1 cellular context compared by ENCODE assay signal in genomic region chr2:112645396-112646101, GRCh38.
TF ChIP-seq lines count a peak whose summit lies in the region.

A gene with protein sequence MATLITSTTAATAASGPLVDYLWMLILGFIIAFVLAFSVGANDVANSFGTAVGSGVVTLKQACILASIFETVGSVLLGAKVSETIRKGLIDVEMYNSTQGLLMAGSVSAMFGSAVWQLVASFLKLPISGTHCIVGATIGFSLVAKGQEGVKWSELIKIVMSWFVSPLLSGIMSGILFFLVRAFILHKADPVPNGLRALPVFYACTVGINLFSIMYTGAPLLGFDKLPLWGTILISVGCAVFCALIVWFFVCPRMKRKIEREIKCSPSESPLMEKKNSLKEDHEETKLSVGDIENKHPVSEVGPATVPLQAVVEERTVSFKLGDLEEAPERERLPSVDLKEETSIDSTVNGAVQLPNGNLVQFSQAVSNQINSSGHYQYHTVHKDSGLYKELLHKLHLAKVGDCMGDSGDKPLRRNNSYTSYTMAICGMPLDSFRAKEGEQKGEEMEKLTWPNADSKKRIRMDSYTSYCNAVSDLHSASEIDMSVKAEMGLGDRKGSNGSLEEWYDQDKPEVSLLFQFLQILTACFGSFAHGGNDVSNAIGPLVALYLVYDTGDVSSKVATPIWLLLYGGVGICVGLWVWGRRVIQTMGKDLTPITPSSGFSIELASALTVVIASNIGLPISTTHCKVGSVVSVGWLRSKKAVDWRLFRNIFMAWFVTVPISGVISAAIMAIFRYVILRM (plus strand): TSS chr2:112645939. CDS start chr2:112646829, 890 bp downstream.

TF ChIP-seq in K562, 482 proteins besides CTCF, POLR2A, EP300 and RAD21 (continued from another document):
- TF ChIP-seq, protein P1, sequence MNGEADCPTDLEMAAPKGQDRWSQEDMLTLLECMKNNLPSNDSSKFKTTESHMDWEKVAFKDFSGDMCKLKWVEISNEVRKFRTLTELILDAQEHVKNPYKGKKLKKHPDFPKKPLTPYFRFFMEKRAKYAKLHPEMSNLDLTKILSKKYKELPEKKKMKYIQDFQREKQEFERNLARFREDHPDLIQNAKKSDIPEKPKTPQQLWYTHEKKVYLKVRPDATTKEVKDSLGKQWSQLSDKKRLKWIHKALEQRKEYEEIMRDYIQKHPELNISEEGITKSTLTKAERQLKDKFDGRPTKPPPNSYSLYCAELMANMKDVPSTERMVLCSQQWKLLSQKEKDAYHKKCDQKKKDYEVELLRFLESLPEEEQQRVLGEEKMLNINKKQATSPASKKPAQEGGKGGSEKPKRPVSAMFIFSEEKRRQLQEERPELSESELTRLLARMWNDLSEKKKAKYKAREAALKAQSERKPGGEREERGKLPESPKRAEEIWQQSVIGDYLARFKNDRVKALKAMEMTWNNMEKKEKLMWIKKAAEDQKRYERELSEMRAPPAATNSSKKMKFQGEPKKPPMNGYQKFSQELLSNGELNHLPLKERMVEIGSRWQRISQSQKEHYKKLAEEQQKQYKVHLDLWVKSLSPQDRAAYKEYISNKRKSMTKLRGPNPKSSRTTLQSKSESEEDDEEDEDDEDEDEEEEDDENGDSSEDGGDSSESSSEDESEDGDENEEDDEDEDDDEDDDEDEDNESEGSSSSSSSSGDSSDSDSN (IDR thresholded peaks at IDR 0.05; ENCODE audit: borderline replicate concordance in 1 of 2, low read depth in 2 of 2, low read length in 2 of 2): no peak
- TF ChIP-seq ARID3A (IDR thresholded peaks at IDR 0.05; ENCODE audit: borderline replicate concordance, low read depth, low read length) (no peak), CBFA2T2 (conservative IDR thresholded peaks at IDR 0.05) (peak; percentile 11; the same call in 1 of the 2 replicates), FOXJ2 (tag; IDR thresholded peaks at IDR 0.05) (no peak), ZNF431 (CRISPR knock-in tag; IDR thresholded peaks at IDR 0.05) (0 out of 2 replicates have a peak, but pooled peaks have one; percentile 54), JUN (IDR thresholded peaks at IDR 0.05; ENCODE audit: borderline replicate concordance, low read depth, low read length) (peak; percentile 67; the same call in 1 of the 2 replicates), JUN (CRISPR knock-in tag; IDR thresholded peaks at IDR 0.05; ENCODE audit: borderline replicate concordance) (no peak), ESRRB (CRISPR knock-in tag; IDR thresholded peaks at IDR 0.05; ENCODE audit: borderline replicate concordance) (no peak), SAFB2 (IDR thresholded peaks at IDR 0.05; ENCODE audit: borderline replicate concordance, low read depth, low read length, severe bottlenecking) (no peak), BDP1 (IDR thresholded peaks at IDR 0.05; ENCODE audit: insufficient read depth, insufficient read length) (no peak), SAP30 (IDR thresholded peaks at IDR 0.05; ENCODE audit: borderline replicate concordance, insufficient read depth, low read depth, low read length, poor library complexity, severe bottlenecking) (peak; percentile 59), CHCHD3 (CRISPR knock-in tag; IDR thresholded peaks at IDR 0.05) (0 out of 2 replicates have a peak, but pooled peaks have one; percentile 71), TCF7 (IDR thresholded peaks at IDR 0.05; ENCODE audit: borderline replicate concordance) (no peak; the same call in 1 of the 2 replicates), HMGN3 (IDR thresholded peaks at IDR 0.05; ENCODE audit: borderline replicate concordance, extremely low read depth, insufficient read length, low read depth, low read length) (peak; percentile 45), SREBF2 (CRISPR knock-in tag; IDR thresholded peaks at IDR 0.05) (no peak), E2F5 (CRISPR knock-in tag; IDR thresholded peaks at IDR 0.05) (no peak; the same call in 1 of the 2 replicates)
